Comparison of ENCODE assay signal across 1 cellular context in the genomic region with DNA sequence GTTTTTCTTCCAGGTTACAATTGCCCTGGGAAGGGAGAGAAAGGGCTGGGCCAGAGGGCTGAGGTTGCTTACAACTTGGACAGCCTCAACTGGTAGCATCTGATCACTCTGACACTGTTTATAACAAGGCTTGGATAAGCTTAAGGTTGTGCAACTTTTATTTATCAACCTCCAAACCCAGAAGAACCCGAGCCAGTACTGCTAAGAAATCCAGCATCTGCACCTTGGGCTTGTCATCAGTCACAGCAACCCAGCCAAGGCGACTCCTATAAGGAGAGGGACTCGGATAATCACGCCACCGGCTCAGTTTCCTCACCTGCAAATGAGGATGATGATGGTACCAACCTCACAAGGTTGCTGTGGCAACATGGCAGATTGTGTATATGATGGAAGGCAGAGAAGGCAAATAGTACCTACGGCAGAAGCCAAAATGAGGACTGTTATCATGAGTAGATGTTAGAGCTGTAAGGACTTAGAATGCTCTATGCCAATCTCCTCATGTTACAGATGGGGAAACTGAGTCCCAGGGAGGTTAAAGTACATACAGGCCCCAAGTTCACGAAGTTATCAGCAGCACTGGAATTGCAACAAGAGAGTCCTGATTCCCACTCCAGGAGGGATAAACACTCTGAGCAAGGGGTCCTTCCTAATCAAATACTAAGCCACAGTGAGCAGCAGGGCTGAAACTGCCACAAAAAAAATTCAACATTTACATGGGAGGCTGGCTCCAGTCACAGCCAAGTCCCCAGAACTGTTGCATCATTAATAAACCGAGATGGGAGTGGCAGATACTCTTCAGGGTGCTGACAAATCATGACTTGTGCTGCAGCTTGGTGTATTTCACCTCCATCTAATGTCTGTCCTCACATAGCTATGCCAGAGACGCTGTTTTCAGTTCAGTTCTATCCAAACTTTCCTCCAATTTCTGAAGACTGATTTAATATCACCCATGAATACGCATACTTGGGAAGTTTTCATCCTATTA.
TF ChIP-seq lines count a peak whose summit lies in the region.

No MANE protein-coding gene starts in this region.

TF ChIP-seq in H1, 55 proteins besides CTCF, POLR2A, EP300 and RAD21:
- no peak for TF ChIP-seq ZNF274 (IDR thresholded peaks at IDR 0.05; ENCODE audit: borderline replicate concordance, extremely low read depth, low read length)
